ENCODE assay signal across 1 cellular context in genomic region chr20:31476648-31477220, GRCh38.
A peak's percentile ranks its signal among the peaks of the same experiment; 100 is the strongest.
TF ChIP-seq lines count a peak whose summit lies in the region.

No MANE protein-coding gene starts in this region.

TF ChIP-seq in endothelial cell of umbilical vein, 7 proteins besides CTCF, POLR2A, EP300 and RAD21:
- TF ChIP-seq JUN (IDR thresholded peaks at IDR 0.05; ENCODE audit: borderline replicate concordance, insufficient read depth, insufficient read length, low read depth), result no peak
- TF ChIP-seq FOS (IDR thresholded peaks at IDR 0.05; ENCODE audit: borderline replicate concordance, insufficient read depth, low read length), result peak; percentile 35
- TF ChIP-seq GATA2 (IDR thresholded peaks at IDR 0.05; ENCODE audit: insufficient read depth, insufficient read length, low read depth, low read length), result no peak
TF ChIP-seq in endothelial cell of umbilical vein: peak in this region for 1.
